Comparison of ENCODE assay signal across 22 cellular contexts in genomic region chr10:13103554-13103953, GRCh38.
"Had no signal": no experiment of that assay in that cellular context is flagged by ENCODE, and none has a peak within 500 bp of the region (broad histone marks: within the 10 kb centered on the region; RNA-seq: fewer than 3 reads in every experiment).

No MANE protein-coding gene starts in this region.

- H3K9me3 ChIP-seq: mucosa of descending colon, tibial nerve had no signal

- H3K36me3 Mint-ChIP-seq: memory B cell had no signal

- H3K27me3 Mint-ChIP-seq: activated B cell treated with CpG ODN at 0.5 μM for 24 hours; activated CD4-positive, alpha-beta T cell treated with anti-CD3 and anti-CD28 coated beads, Interleukin-2, amount 10 ng/mL, durations not matched to agents 7 days and 5 days; memory B cell had no signal

- H3K4me3 Mint-ChIP-seq: activated B cell treated with CpG ODN at 0.5 μM for 24 hours; activated CD4-positive, alpha-beta T cell treated with anti-CD3 and anti-CD28 coated beads, Interleukin-2, amount 10 ng/mL, durations not matched to agents 7 days and 5 days; memory B cell; nephron had no signal

- FAIRE-seq: colon, endometrium, small intestine, TTC549 had no signal

- H3K27ac Mint-ChIP-seq: activated B cell treated with CpG ODN at 0.5 μM for 24 hours; activated CD4-positive, alpha-beta T cell treated with anti-CD3 and anti-CD28 coated beads, Interleukin-2, amount 10 ng/mL, durations not matched to agents 7 days and 5 days; memory B cell; nephron had no signal

- ATAC-seq: esophagus mucosa, left ventricle myocardium superior, mucosa of descending colon, right cardiac atrium had no signal

- DNase-seq: activated B cell treated with CpG ODN at 0.5 μM for 24 hours; activated CD4-positive, alpha-beta T cell treated with anti-CD3 and anti-CD28 coated beads, Interleukin-2, amount 10 ng/mL, durations not matched to agents 7 days and 5 days; activated naive CD4-positive, alpha-beta T cell; amniotic stem cell; hippocampal formation; left ventricle myocardium superior; mucosa of descending colon; nucleus accumbens; posterior cingulate gyrus; right cardiac atrium; small intestine; stimulated activated CD4-positive, alpha-beta T cell treated with anti-CD3 and anti-CD28 coated beads, Interleukin-4, amount 100 ng/mL, for 24 hours; stimulated activated naive CD4-positive, alpha-beta T cell; substantia nigra; T-helper 2 cell had no signal

- H3K27me3 ChIP-seq: tibial nerve had no signal

- H3K4me3 ChIP-seq: mucosa of descending colon, tibial nerve had no signal

- H3K9me3 Mint-ChIP-seq: activated B cell treated with CpG ODN at 0.5 μM for 24 hours; activated CD4-positive, alpha-beta T cell treated with anti-CD3 and anti-CD28 coated beads, Interleukin-2, amount 10 ng/mL, durations not matched to agents 7 days and 5 days; memory B cell; nephron had no signal
